ENCODE assay signal across 14 cellular contexts in genomic region chr7:151951672-151952338, GRCh38. TPM values are rescaled to one million over a fixed set of nuclear protein-coding genes. Genes with fewer than 3 reads are reported as not detected.
A peak's percentile ranks its signal among the peaks of the same experiment; 100 is the strongest.
DNase-seq lines count a peak whose midpoint lies in the region; ATAC-seq and TF ChIP-seq lines count a peak whose summit lies in the region.
"Had no signal": no experiment of that assay in that cellular context is flagged by ENCODE, and none has a peak within 500 bp of the region (broad histone marks: within the 10 kb centered on the region; RNA-seq: fewer than 3 reads in every experiment).

No MANE protein-coding gene starts in this region.

- H3K36me3 ChIP-seq in SJCRH30, result no peaks in the 10 kb centered on the region
- H3K36me3 ChIP-seq in lower lobe of right lung, result no peaks in the 10 kb centered on the region
- H3K36me3 ChIP-seq: BE2C had no signal

- DNase-seq in NCI-H2029 (lab: John Stamatoyannopoulos, UW) (peak; percentile 17), SJCRH30 (peak; percentile 44 to 77), lower lobe of right lung (no peak), HK-2 (ENCODE audit: unreplicated experiment) (no peak), HUDEP-2 (lab: John Stamatoyannopoulos, UW; ENCODE audit: unreplicated experiment in 76 of 76) (no peak)
- DNase-seq: BE2C; CD4-positive, alpha-beta memory T cell; GF-D8; HCEC 1CT had no signal

- H3K4me1 ChIP-seq in SJCRH30, result peaks cover 7% of the 10 kb centered on the region; the same call in 1 of the 2 replicates
- H3K4me1 ChIP-seq in lower lobe of right lung, result no peaks in the 10 kb centered on the region
- H3K4me1 ChIP-seq: A549, BE2C had no signal

- intact Hi-C loops in lower lobe of right lung (cut with DNase I), result no loop called here

- H3K27ac ChIP-seq in SJCRH30 (no peak overlapping the region), lower lobe of right lung (no peak overlapping the region)
- H3K27ac ChIP-seq: A549, C4-2B had no signal

- ATAC-seq in lower lobe of right lung (peak; percentile 69 to 72), HG02973 (IDR thresholded peaks at IDR 0.05; ENCODE audit: unreplicated experiment) (no peak)
- ATAC-seq: A549 had no signal

- peaks cover 2% of the 10 kb centered on the region; the same call in 1 of the 2 replicates for H3K9me3 ChIP-seq in SJCRH30 (replicated peaks)
- no peaks in the 10 kb centered on the region for H3K9me3 ChIP-seq in lower lobe of right lung
- H3K9me3 ChIP-seq: BE2C had no signal

- H3K27me3 ChIP-seq in SJCRH30 (no peaks in the 10 kb centered on the region), lower lobe of right lung (ENCODE audit: low read depth) (no peaks in the 10 kb centered on the region)
- H3K27me3 ChIP-seq: BE2C had no signal

- TF ChIP-seq CTCF in lower lobe of right lung (IDR thresholded peaks at IDR 0.05), result no peak

- peak overlapping the region; percentile 23 for H3K4me3 ChIP-seq in SJCRH30
- H3K4me3 ChIP-seq in lower lobe of right lung, result no peak overlapping the region
- H3K4me3 ChIP-seq: A549 had no signal

RNA-seq across cellular contexts. Expression of gene GALNTL5, which starts 4.4 kb away (rescaled TPM):
- 0.23 TPM in 1 of 2 replicates, not detected in the other for total RNA-seq in SJCRH30 (2014; rRNA removed; shearing (Covaris generic))
- not detected for total RNA-seq in lower lobe of right lung
- total RNA-seq: CD4-positive, alpha-beta memory T cell; H1; HT-29 had no signal

Comparison
In these comparisons a context has a peak if more than half of its experiments do, and no peak if none do; other contexts are left out.
1. DNase-seq: peak in NCI-H2029 (single experiment) and SJCRH30 (2 of 2); none in lower lobe of right lung (single experiment), HK-2 (single experiment) and HUDEP-2 (0 of 76).